ENCODE assay signal across 18 cellular contexts in the genomic region with DNA sequence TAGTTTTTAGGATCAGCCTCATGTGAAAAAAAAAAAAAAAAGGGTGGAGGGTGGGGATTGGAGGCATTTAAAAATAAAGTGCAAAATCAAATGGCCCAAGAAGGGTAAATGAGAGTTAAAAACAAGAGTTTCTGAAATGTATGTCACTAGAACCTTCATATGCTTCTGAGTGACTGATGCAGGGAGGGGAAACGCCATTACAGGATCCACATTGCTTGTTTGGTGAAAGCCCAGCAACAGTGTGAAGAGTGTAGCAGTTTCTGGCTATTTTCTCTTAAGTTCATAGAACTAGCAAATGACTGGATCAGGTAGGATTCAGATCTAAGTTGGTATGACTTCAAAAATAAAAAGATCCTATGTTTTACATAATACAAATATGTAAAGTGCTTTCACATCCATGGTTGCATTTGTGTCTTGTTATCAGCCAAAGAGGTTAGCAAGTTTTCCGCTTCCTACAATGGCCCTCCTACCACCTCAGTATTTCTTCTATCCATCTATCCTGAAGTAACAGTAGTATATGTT. TPM values are rescaled to one million over a fixed set of nuclear protein-coding genes. Genes with fewer than 3 reads are reported as not detected.
DNase-seq lines count a peak whose midpoint lies in the region; ATAC-seq, FAIRE-seq and TF ChIP-seq lines count a peak whose summit lies in the region.
"Had no signal": no experiment of that assay in that cellular context is flagged by ENCODE, and none has a peak within 500 bp of the region (broad histone marks: within the 10 kb centered on the region; RNA-seq: fewer than 3 reads in every experiment).

No MANE protein-coding gene starts in this region.

- FAIRE-seq in HepG2 (lab: Jason Lieb, UNC) = no peak
- FAIRE-seq: D721Med had no signal

- TF ChIP-seq POLR2A in HepG2 (IDR thresholded peaks at IDR 0.05; ENCODE audit: insufficient read depth in 1 of 2, low read depth in 2 of 2, low read length in 2 of 2) (no peak), right lobe of liver (IDR thresholded peaks at IDR 0.05) (no peak)

- H3K4me1 ChIP-seq in HepG2 (ENCODE audit: insufficient read depth, low read length) (peaks cover 57% of the 10 kb centered on the region), right lobe of liver (peaks cover 0 to 56% (median 6%) of the 10 kb centered on the region in 4 donors), muscle layer of duodenum (ENCODE audit: control insufficient read depth in 1 of 2, insufficient read depth in 2 of 2, low read length in 2 of 2) (peaks cover 20 to 45% of the 10 kb centered on the region in 2 donors)
- H3K4me1 ChIP-seq: neural progenitor cell had no signal

- H3K4me3 ChIP-seq in HepG2 (replicated peaks in 1 of 3; ENCODE audit: insufficient read depth in 1 of 3, low read depth in 2 of 3, low read length in 3 of 3) = peak overlapping the region; percentile 97 to 100 (median 99); a peak in 5 of 6 replicates
- H3K4me3 ChIP-seq in right lobe of liver = no peak overlapping the region
- H3K4me3 ChIP-seq in muscle layer of duodenum (ENCODE audit: low read depth in 1 of 2, low read length in 2 of 2) = no peak overlapping the region
- H3K4me3 ChIP-seq: neural progenitor cell had no signal

- H2AFZ ChIP-seq in HepG2 (ENCODE audit: low read length) = no peak overlapping the region
- H2AFZ ChIP-seq: neural progenitor cell had no signal

- POLR2A ChIA-PET in HepG2 (lab: Yijun Ruan, JAX) = interaction anchor here (2.8 kb wide), 1 partner anchor 101 kb away, joined by 15 read pairs; no protein-coding TSS in a partner anchor
- POLR2A ChIA-PET in activated B cell treated with CpG ODN at 0.5 μM for 24 hours (lab: Charles Lee) = no interaction called here

- in situ Hi-C loops in HepG2 (cut with HindIII; ENCODE audit: extremely low pct_ligation_motif_present, low pct_unique_long_range_greater_than_20kb) = no loop called here

- peak overlapping the region; percentile 43 for H3K27ac Mint-ChIP-seq in activated B cell treated with CpG ODN at 0.5 μM for 24 hours
- H3K27ac Mint-ChIP-seq in type B pancreatic cell = no peak overlapping the region
- no peak overlapping the region for H3K27ac Mint-ChIP-seq in activated CD4-positive, alpha-beta T cell treated with anti-CD3 and anti-CD28 coated beads, Interleukin-2, amount 10 ng/mL, durations not matched to agents 24 days and 14 days
- H3K27ac Mint-ChIP-seq in chondrocyte (ENCODE audit: unreplicated experiment) = no peak overlapping the region
- H3K27ac Mint-ChIP-seq in activated T-helper 1 cell treated with anti-CD3 and anti-CD28 coated beads, Interleukin-12 subunit alpha, Interleukin-12 subunit beta, Interleukin-2, Interleukin-4 antibody, amounts not matched to agents 30 ng/mL and 10 ng/mL and 1 ng/mL, durations not matched to agents 14 hours and 24 hours and 36 hours = no peak overlapping the region
- H3K27ac Mint-ChIP-seq: neural progenitor cell had no signal

- H3K4me3 Mint-ChIP-seq in activated B cell treated with CpG ODN at 0.5 μM for 24 hours (peak overlapping the region; percentile 24), type B pancreatic cell (peak overlapping the region; percentile 93), chondrocyte (ENCODE audit: unreplicated experiment) (no peak overlapping the region)
- no peak overlapping the region for H3K4me3 Mint-ChIP-seq in activated CD4-positive, alpha-beta T cell treated with anti-CD3 and anti-CD28 coated beads, Interleukin-2, amount 10 ng/mL, durations not matched to agents 24 days and 14 days
- H3K4me3 Mint-ChIP-seq in activated T-helper 1 cell treated with anti-CD3 and anti-CD28 coated beads, Interleukin-12 subunit alpha, Interleukin-12 subunit beta, Interleukin-2, Interleukin-4 antibody, amounts not matched to agents 30 ng/mL and 10 ng/mL and 1 ng/mL, durations not matched to agents 14 hours and 24 hours and 36 hours = no peak overlapping the region
- H3K4me3 Mint-ChIP-seq: activated T-cell treated with anti-CD3 and anti-CD28 coated beads, Interleukin-2, amount 50 U/mL, for 24 hours had no signal

- H3K36me3 ChIP-seq in HepG2 (replicated peaks in 1 of 2; ENCODE audit: control insufficient read depth in 1 of 2, insufficient read depth in 2 of 2, low read length in 2 of 2) (peaks cover 2 to 10% of the 10 kb centered on the region in 2 experiments; a peak in 2 of 5 replicates), right lobe of liver (no peaks in the 10 kb centered on the region), muscle layer of duodenum (ENCODE audit: control insufficient read depth in 1 of 2, insufficient read depth in 2 of 2, low read length in 2 of 2) (peaks cover 0 to 3% of the 10 kb centered on the region in 2 donors)
- H3K36me3 ChIP-seq: neural progenitor cell, sigmoid colon had no signal

- peaks cover 13% of the 10 kb centered on the region for H3K36me3 Mint-ChIP-seq in activated B cell treated with CpG ODN at 0.5 μM for 24 hours (ENCODE audit: low read depth)
- no peaks in the 10 kb centered on the region for H3K36me3 Mint-ChIP-seq in type B pancreatic cell
- H3K36me3 Mint-ChIP-seq in activated CD4-positive, alpha-beta T cell treated with anti-CD3 and anti-CD28 coated beads, Interleukin-2, amount 10 ng/mL, durations not matched to agents 24 days and 14 days (ENCODE audit: low read depth) = no peaks in the 10 kb centered on the region
- no peaks in the 10 kb centered on the region for H3K36me3 Mint-ChIP-seq in chondrocyte (ENCODE audit: low read depth)
- no peaks in the 10 kb centered on the region for H3K36me3 Mint-ChIP-seq in activated T-helper 1 cell treated with anti-CD3 and anti-CD28 coated beads, Interleukin-12 subunit alpha, Interleukin-12 subunit beta, Interleukin-2, Interleukin-4 antibody, amounts not matched to agents 30 ng/mL and 10 ng/mL and 1 ng/mL, durations not matched to agents 14 hours and 24 hours and 36 hours (ENCODE audit: low read depth)
- H3K36me3 Mint-ChIP-seq: neural progenitor cell had no signal

- H3K4me2 ChIP-seq in HepG2 (ENCODE audit: low read depth, low read length) = peak overlapping the region; percentile 79
- H3K4me2 ChIP-seq: neural progenitor cell had no signal

- 43% methylated on average over 2 of the region's 2 CpGs for WGBS in HepG2 (ENCODE audit: low lambda C conversion rate)
- WGBS in right lobe of liver (ENCODE audit: insufficient coverage, low coverage, low lambda C conversion rate, missing lambda C conversion rate) = 63% methylated on average over 2 of the region's 2 CpGs

- H3K9me3 Mint-ChIP-seq in activated B cell treated with CpG ODN at 0.5 μM for 24 hours (no peaks in the 10 kb centered on the region), type B pancreatic cell (no peaks in the 10 kb centered on the region), chondrocyte (ENCODE audit: low read depth) (no peaks in the 10 kb centered on the region)
- no peaks in the 10 kb centered on the region for H3K9me3 Mint-ChIP-seq in activated CD4-positive, alpha-beta T cell treated with anti-CD3 and anti-CD28 coated beads, Interleukin-2, amount 10 ng/mL, durations not matched to agents 24 days and 14 days
- no peaks in the 10 kb centered on the region for H3K9me3 Mint-ChIP-seq in activated T-helper 1 cell treated with anti-CD3 and anti-CD28 coated beads, Interleukin-12 subunit alpha, Interleukin-12 subunit beta, Interleukin-2, Interleukin-4 antibody, amounts not matched to agents 30 ng/mL and 10 ng/mL and 1 ng/mL, durations not matched to agents 14 hours and 24 hours and 36 hours
- H3K9me3 Mint-ChIP-seq: activated T-cell treated with anti-CD3 and anti-CD28 coated beads, Interleukin-2, amount 50 U/mL, for 24 hours; neural progenitor cell had no signal

- no peak for TF ChIP-seq EP300 in HepG2 (IDR thresholded peaks at IDR 0.05; ENCODE audit: low read depth in 2 of 2, low read length in 2 of 2)
- TF ChIP-seq EP300 in HepG2 (CRISPR knock-in tag; IDR thresholded peaks at IDR 0.05; ENCODE audit: borderline replicate concordance) = no peak

- no peaks in the 10 kb centered on the region for H3K27me3 Mint-ChIP-seq in activated B cell treated with CpG ODN at 0.5 μM for 24 hours
- H3K27me3 Mint-ChIP-seq in type B pancreatic cell = no peaks in the 10 kb centered on the region
- peaks cover 18% of the 10 kb centered on the region for H3K27me3 Mint-ChIP-seq in activated CD4-positive, alpha-beta T cell treated with anti-CD3 and anti-CD28 coated beads, Interleukin-2, amount 10 ng/mL, durations not matched to agents 24 days and 14 days
- no peaks in the 10 kb centered on the region for H3K27me3 Mint-ChIP-seq in chondrocyte (ENCODE audit: low read depth)
- peaks cover 29% of the 10 kb centered on the region for H3K27me3 Mint-ChIP-seq in activated T-helper 1 cell treated with anti-CD3 and anti-CD28 coated beads, Interleukin-12 subunit alpha, Interleukin-12 subunit beta, Interleukin-2, Interleukin-4 antibody, amounts not matched to agents 30 ng/mL and 10 ng/mL and 1 ng/mL, durations not matched to agents 14 hours and 24 hours and 36 hours (ENCODE audit: insufficient read depth)

- TF ChIP-seq CTCF in HepG2 (CRISPR knock-in tag; IDR thresholded peaks at IDR 0.05) = no peak
- no peak for TF ChIP-seq CTCF in right lobe of liver (IDR thresholded peaks at IDR 0.05)
- TF ChIP-seq CTCF in activated B cell treated with CpG ODN at 0.5 μM for 24 hours (IDR thresholded peaks at IDR 0.05) = no peak
- no peak for TF ChIP-seq CTCF in type B pancreatic cell (conservative IDR thresholded peaks at IDR 0.05)
- TF ChIP-seq CTCF in chondrocyte (IDR thresholded peaks at IDR 0.05) = no peak

- ATAC-seq in HepG2 (no peak), right lobe of liver (no peak), activated B cell treated with CpG ODN at 0.5 μM for 24 hours (ENCODE audit: low read depth) (no peak)

- intact Hi-C loops in HepG2 (cut with micrococcal nuclease; ENCODE audit: unreplicated experiment) (no loop called here), right lobe of liver (cut with DNase I) (no loop called here), activated B cell treated with CpG ODN at 0.5 μM for 24 hours (cut with micrococcal nuclease) (no loop called here)
- intact Hi-C loops in activated CD4-positive, alpha-beta T cell treated with anti-CD3 and anti-CD28 coated beads, Interleukin-2, amount 10 ng/mL, durations not matched to agents 24 days and 14 days (cut with micrococcal nuclease) = no loop called here
- intact Hi-C loops in activated T-helper 1 cell treated with anti-CD3 and anti-CD28 coated beads, Interleukin-12 subunit alpha, Interleukin-12 subunit beta, Interleukin-2, Interleukin-4 antibody, amounts not matched to agents 30 ng/mL and 10 ng/mL and 1 ng/mL, durations not matched to agents 14 hours and 24 hours and 36 hours (cut with micrococcal nuclease) = no loop called here

- H3K79me2 ChIP-seq in HepG2 (ENCODE audit: insufficient read depth, low read length) = peaks cover 72% of the 10 kb centered on the region

- DNase-seq in HepG2 (ENCODE audit: low spot score) = no peak
- no peak for DNase-seq in right lobe of liver
- no peak for DNase-seq in activated B cell treated with CpG ODN at 0.5 μM for 24 hours
- no peak for DNase-seq in type B pancreatic cell (ENCODE audit: extremely low spot score, unreplicated experiment)
- DNase-seq in activated CD4-positive, alpha-beta T cell treated with anti-CD3 and anti-CD28 coated beads, Interleukin-2, amount 10 ng/mL, durations not matched to agents 24 days and 14 days = no peak
- DNase-seq in chondrocyte (ENCODE audit: low spot score) = no peak
- DNase-seq in activated T-helper 1 cell treated with anti-CD3 and anti-CD28 coated beads, Interleukin-12 subunit alpha, Interleukin-12 subunit beta, Interleukin-2, Interleukin-4 antibody, amounts not matched to agents 30 ng/mL and 10 ng/mL and 1 ng/mL, durations not matched to agents 14 hours and 24 hours and 36 hours (ENCODE audit: low spot score) = no peak
- DNase-seq: activated CD4-positive, alpha-beta T cell treated with anti-CD3 and anti-CD28 coated beads, Interleukin-2, amount 50 U/mL, for 48 hours; activated T-cell treated with anti-CD3 and anti-CD28 coated beads, Interleukin-2, amount 50 U/mL, for 24 hours; central memory CD4-positive, alpha-beta T cell; foreskin melanocyte; NCI-H1930; NCI-H510A; sigmoid colon; stimulated activated CD4-positive, alpha-beta T cell treated with anti-CD3 and anti-CD28 coated beads, Interleukin-1b, Interleukin-23, amount 100 ng/mL, for 48 hours had no signal

- peak overlapping the region; percentile 95 for H3K9ac ChIP-seq in HepG2 (ENCODE audit: insufficient read depth, low read depth, low read length)
- H3K9ac ChIP-seq: neural progenitor cell had no signal

- H3K27me3 ChIP-seq in HepG2 (ENCODE audit: control insufficient read depth in 1 of 2, insufficient read depth in 2 of 2, low read length in 2 of 2) (no peaks in the 10 kb centered on the region; a peak in 2 of 5 replicates), right lobe of liver (no peaks in the 10 kb centered on the region), muscle layer of duodenum (ENCODE audit: low read depth, low read length) (no peaks in the 10 kb centered on the region)
- H3K27me3 ChIP-seq: sigmoid colon had no signal

- peaks cover 26% of the 10 kb centered on the region for H4K20me1 ChIP-seq in HepG2 (ENCODE audit: insufficient read depth, low read length)

- CTCF ChIA-PET in HepG2 (lab: Yijun Ruan, JAX; ENCODE audit: low intra/inter-chr PET ratio, low total read pairs) = no interaction called here
- CTCF ChIA-PET in activated B cell treated with CpG ODN at 0.5 μM for 24 hours (lab: Charles Lee) = interaction anchor here (0.5 kb wide), 1 partner anchor 24 kb away, joined by 4 read pairs; no protein-coding TSS in a partner anchor

- H3K27ac ChIP-seq in HepG2 (ENCODE audit: extremely low read length, insufficient read depth, low read length) (peak overlapping the region; percentile 98), right lobe of liver (no peak overlapping the region), muscle layer of duodenum (ENCODE audit: low read length) (peak overlapping the region; percentile 24)
- H3K27ac ChIP-seq: neural progenitor cell had no signal

- no peak for TF ChIP-seq RAD21 in HepG2 (CRISPR knock-in tag; IDR thresholded peaks at IDR 0.05)

- H3K4me1 Mint-ChIP-seq in activated B cell treated with CpG ODN at 0.5 μM for 24 hours (peaks cover 73% of the 10 kb centered on the region), type B pancreatic cell (ENCODE audit: unreplicated experiment) (peaks cover 51% of the 10 kb centered on the region), chondrocyte (ENCODE audit: low read depth) (peaks cover 36% of the 10 kb centered on the region)
- H3K4me1 Mint-ChIP-seq in activated CD4-positive, alpha-beta T cell treated with anti-CD3 and anti-CD28 coated beads, Interleukin-2, amount 10 ng/mL, durations not matched to agents 24 days and 14 days = peaks cover 16% of the 10 kb centered on the region
- peaks cover 23% of the 10 kb centered on the region for H3K4me1 Mint-ChIP-seq in activated T-helper 1 cell treated with anti-CD3 and anti-CD28 coated beads, Interleukin-12 subunit alpha, Interleukin-12 subunit beta, Interleukin-2, Interleukin-4 antibody, amounts not matched to agents 30 ng/mL and 10 ng/mL and 1 ng/mL, durations not matched to agents 14 hours and 24 hours and 36 hours (ENCODE audit: low read depth)

- BruUV-seq in HepG2 (replicated peaks; lab: Mats Ljungman, UMichigan) = no TSS peak

- H3K9me3 ChIP-seq in HepG2 (ENCODE audit: low read length) = no peaks in the 10 kb centered on the region
- no peaks in the 10 kb centered on the region for H3K9me3 ChIP-seq in right lobe of liver
- H3K9me3 ChIP-seq in muscle layer of duodenum (ENCODE audit: control insufficient read depth in 1 of 2, low read length in 2 of 2) = no peaks in the 10 kb centered on the region
- H3K9me3 ChIP-seq: sigmoid colon had no signal

RNA-seq across cellular contexts. Expression of a gene that starts 2.9 kb away (rescaled TPM):
- total RNA-seq in HepG2 (2016; rRNA removed; fragmentation: Illumina TruSeq; extraction: Trizol) = 129 and 178 TPM in 2 replicates
- total RNA-seq in HepG2 (2016; cell fraction: cytosol; rRNA removed; fragmentation: Illumina TruSeq; extraction: Trizol; ENCODE audit: low read depth) = 208 and 211 TPM in 2 replicates
- 126 and 183 TPM in 2 replicates for total RNA-seq in HepG2 (2016; cell fraction: insoluble cytoplasmic fraction; rRNA removed; fragmentation: Illumina TruSeq; extraction: Trizol)
- 296 and 310 TPM in 2 replicates for total RNA-seq in HepG2 (2016; cell fraction: membrane; rRNA removed; fragmentation: Illumina TruSeq; extraction: Trizol)
- total RNA-seq in HepG2 (2016; cell fraction: nucleus; rRNA removed; fragmentation: Illumina TruSeq; extraction: Trizol) = 171 and 189 TPM in 2 replicates
- polyA plus RNA-seq in HepG2 (2011; rRNA removed) = 88.1 and 117 TPM in 2 replicates
- polyA plus RNA-seq in HepG2 (2011; cell fraction: cytosol; rRNA removed) = 49.7 and 67.3 TPM in 2 replicates
- polyA plus RNA-seq in HepG2 (2011; cell fraction: nucleus; rRNA removed) = 44.4 and 56.5 TPM in 2 replicates
- 90.0 and 113 TPM in 2 replicates for polyA plus RNA-seq in HepG2 (2012)
- polyA plus RNA-seq in HepG2 (2016; cell fraction: cytosol; fragmentation: Illumina TruSeq; extraction: Trizol; ENCODE audit: low read depth) = 361 and 410 TPM in 2 replicates
- 161 and 176 TPM in 2 replicates for polyA plus RNA-seq in HepG2 (2016; cell fraction: insoluble cytoplasmic fraction; fragmentation: Illumina TruSeq; extraction: Trizol; ENCODE audit: low read depth)
- polyA plus RNA-seq in HepG2 (2016; cell fraction: membrane; fragmentation: Illumina TruSeq; extraction: Trizol; ENCODE audit: low read depth) = 379 and 382 TPM in 2 replicates
- 235 and 262 TPM in 2 replicates for polyA plus RNA-seq in HepG2 (2016; cell fraction: nucleus; fragmentation: Illumina TruSeq; extraction: Trizol; ENCODE audit: insufficient read depth, low read depth)
- polyA minus RNA-seq in HepG2 (2011; rRNA and poly(A)+ RNA removed; ENCODE audit: low replicate concordance) = 12.6 and 91.0 TPM in 2 replicates
- polyA minus RNA-seq in HepG2 (2011; cell fraction: cytosol; rRNA and poly(A)+ RNA removed) = 46.9 and 67.8 TPM in 2 replicates
- polyA minus RNA-seq in HepG2 (2011; cell fraction: nucleus; rRNA and poly(A)+ RNA removed) = 134 and 160 TPM in 2 replicates
- 100 to 1,000 TPM in 1 of 6 experiments, 10 to 100 TPM in 5; 52.3 to 110 (median 75.8) TPM for total RNA-seq in right lobe of liver
- total RNA-seq in activated B cell treated with CpG ODN at 0.5 μM for 24 hours = 36.8 and 42.7 TPM in 2 replicates
- total RNA-seq in type B pancreatic cell (ENCODE audit: low replicate concordance) = 26.4 and 35.2 TPM in 2 replicates
- total RNA-seq in activated CD4-positive, alpha-beta T cell treated with anti-CD3 and anti-CD28 coated beads, Interleukin-2, amount 10 ng/mL, durations not matched to agents 24 days and 14 days = 13.9 and 15.3 TPM in 2 replicates
- total RNA-seq in chondrocyte = 32.1 to 36.3 TPM (median 34.1 TPM) in 3 replicates
- 13.1 and 13.3 TPM in 2 replicates for total RNA-seq in activated T-helper 1 cell treated with anti-CD3 and anti-CD28 coated beads, Interleukin-12 subunit alpha, Interleukin-12 subunit beta, Interleukin-2, Interleukin-4 antibody, amounts not matched to agents 30 ng/mL and 10 ng/mL and 1 ng/mL, durations not matched to agents 14 hours and 24 hours and 36 hours

RNA-seq across cellular contexts. Expression of a gene that starts 38.9 kb away (rescaled TPM):
- total RNA-seq in HepG2 (2016; rRNA removed; fragmentation: Illumina TruSeq; extraction: Trizol) (not detected in 2 replicates), right lobe of liver (not detected), activated B cell treated with CpG ODN at 0.5 μM for 24 hours (0.17 and 0.49 TPM in 2 replicates), type B pancreatic cell (ENCODE audit: low replicate concordance) (0.07 TPM in 1 of 2 replicates, not detected in the other), chondrocyte (0.05 TPM in 1 of 3 replicates, not detected in the others)
- not detected in 2 replicates for total RNA-seq in HepG2 (2016; cell fraction: cytosol; rRNA removed; fragmentation: Illumina TruSeq; extraction: Trizol; ENCODE audit: low read depth)
- not detected in 2 replicates for total RNA-seq in HepG2 (2016; cell fraction: insoluble cytoplasmic fraction; rRNA removed; fragmentation: Illumina TruSeq; extraction: Trizol)
- total RNA-seq in HepG2 (2016; cell fraction: membrane; rRNA removed; fragmentation: Illumina TruSeq; extraction: Trizol) = not detected in 2 replicates
- total RNA-seq in HepG2 (2016; cell fraction: nucleus; rRNA removed; fragmentation: Illumina TruSeq; extraction: Trizol) = not detected in 2 replicates
- polyA plus RNA-seq in HepG2 (2011; rRNA removed) = not detected in 2 replicates
- polyA plus RNA-seq in HepG2 (2011; cell fraction: cytosol; rRNA removed) = not detected in 2 replicates
- polyA plus RNA-seq in HepG2 (2011; cell fraction: nucleus; rRNA removed) = not detected in 2 replicates
- polyA plus RNA-seq in HepG2 (2012) = 0.97 and 1.0 TPM in 2 replicates
- not detected in 2 replicates for polyA plus RNA-seq in HepG2 (2016; cell fraction: cytosol; fragmentation: Illumina TruSeq; extraction: Trizol; ENCODE audit: low read depth)
- polyA plus RNA-seq in HepG2 (2016; cell fraction: insoluble cytoplasmic fraction; fragmentation: Illumina TruSeq; extraction: Trizol; ENCODE audit: low read depth) = not detected in 2 replicates
- not detected in 2 replicates for polyA plus RNA-seq in HepG2 (2016; cell fraction: membrane; fragmentation: Illumina TruSeq; extraction: Trizol; ENCODE audit: low read depth)
- not detected in 2 replicates for polyA plus RNA-seq in HepG2 (2016; cell fraction: nucleus; fragmentation: Illumina TruSeq; extraction: Trizol; ENCODE audit: insufficient read depth, low read depth)
- 0.12 TPM in 1 of 2 replicates, not detected in the other for polyA minus RNA-seq in HepG2 (2011; rRNA and poly(A)+ RNA removed; ENCODE audit: low replicate concordance)
- polyA minus RNA-seq in HepG2 (2011; cell fraction: cytosol; rRNA and poly(A)+ RNA removed) = not detected in 2 replicates
- 0.50 and 0.90 TPM in 2 replicates for polyA minus RNA-seq in HepG2 (2011; cell fraction: nucleus; rRNA and poly(A)+ RNA removed)
- total RNA-seq in activated CD4-positive, alpha-beta T cell treated with anti-CD3 and anti-CD28 coated beads, Interleukin-2, amount 10 ng/mL, durations not matched to agents 24 days and 14 days = 0.44 and 0.50 TPM in 2 replicates
- total RNA-seq in activated T-helper 1 cell treated with anti-CD3 and anti-CD28 coated beads, Interleukin-12 subunit alpha, Interleukin-12 subunit beta, Interleukin-2, Interleukin-4 antibody, amounts not matched to agents 30 ng/mL and 10 ng/mL and 1 ng/mL, durations not matched to agents 14 hours and 24 hours and 36 hours = 0.44 TPM in 2 replicates

Comparison
In these comparisons a context has a peak if more than half of its experiments do, and no peak if none do; other contexts are left out.
1. H3K27ac ChIP-seq: peak in HepG2 (single experiment) and muscle layer of duodenum (single experiment); none in right lobe of liver (0 of 3).
2. H3K4me3 ChIP-seq: peak in HepG2 (3 of 3); none in right lobe of liver (0 of 3) and muscle layer of duodenum (0 of 2).
3. H3K4me3 Mint-ChIP-seq: peak in activated B cell treated with CpG ODN at 0.5 μM for 24 hours (single experiment) and type B pancreatic cell (single experiment); none in activated CD4-positive, alpha-beta T cell treated with anti-CD3 and anti-CD28 coated beads, Interleukin-2, amount 10 ng/mL, durations not matched to agents 24 days and 14 days (single experiment), chondrocyte (single experiment) and activated T-helper 1 cell treated with anti-CD3 and anti-CD28 coated beads, Interleukin-12 subunit alpha, Interleukin-12 subunit beta, Interleukin-2, Interleukin-4 antibody, amounts not matched to agents 30 ng/mL and 10 ng/mL and 1 ng/mL, durations not matched to agents 14 hours and 24 hours and 36 hours (single experiment).